Comparison of ENCODE assay signal across 8 cellular contexts in the genomic region with DNA sequence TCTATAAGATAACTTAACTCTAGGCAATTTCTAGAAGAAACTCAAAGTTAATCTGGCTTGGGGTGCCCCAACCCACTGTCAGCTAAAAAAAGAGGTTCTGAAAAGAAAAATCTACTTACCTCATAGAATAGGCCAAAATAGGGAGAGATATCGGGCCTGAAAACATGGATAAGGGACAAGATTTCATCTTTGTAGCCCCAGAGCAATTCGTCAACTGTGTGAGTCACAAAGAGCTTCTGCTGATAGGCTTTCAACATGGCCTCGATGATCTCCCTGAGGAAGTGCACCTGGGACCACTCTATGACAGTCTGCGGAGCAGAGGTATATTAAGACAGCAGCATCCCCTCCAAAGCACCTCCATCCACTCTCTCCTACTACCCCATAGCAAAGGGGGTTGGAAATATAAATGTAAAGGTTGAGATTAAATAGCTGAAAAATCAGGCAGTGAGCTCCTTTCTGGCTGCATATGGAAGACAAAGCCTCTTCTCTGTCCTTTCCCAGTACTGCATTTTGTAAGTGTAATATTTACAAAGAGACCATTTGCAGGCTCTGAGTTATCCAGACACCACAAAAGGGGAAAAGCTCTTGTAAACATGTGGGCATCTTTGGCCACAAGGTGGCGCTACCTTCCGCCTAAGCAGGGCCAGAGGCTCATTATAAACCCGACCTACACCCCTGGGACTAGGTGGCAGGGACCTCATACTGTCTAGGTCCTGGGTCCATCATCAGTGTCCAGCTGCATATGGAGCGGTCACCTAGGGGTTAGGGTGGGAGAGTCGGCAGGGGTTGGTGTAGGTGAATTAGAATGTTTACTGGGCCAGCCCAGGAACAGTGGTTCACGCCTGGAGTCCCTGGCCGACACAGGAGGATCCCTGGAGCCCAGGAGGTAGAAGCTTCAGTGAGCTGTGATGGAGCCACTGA. TPM values are rescaled to one million over a fixed set of nuclear protein-coding genes. Genes with fewer than 3 reads are reported as not detected.
A peak's percentile ranks its signal among the peaks of the same experiment; 100 is the strongest.
DNase-seq lines count a peak whose midpoint lies in the region; ATAC-seq and TF ChIP-seq lines count a peak whose summit lies in the region.

No MANE protein-coding gene starts in this region.

- ATAC-seq in GM23338: peak; percentile 100
- peak; percentile 89 for ATAC-seq in activated T-helper 17 cell treated with anti-CD3 and anti-CD28 coated beads, Interleukin-2, amount 50 U/mL, for 72 hours (replicated peaks)
- peak; percentile 62 for ATAC-seq in omental fat pad (ENCODE audit: low FRiP score)

- H4K20me1 ChIP-seq in GM23338 (replicated peaks; ENCODE audit: insufficient read depth): no peaks in the 10 kb centered on the region

- DNase-seq in EH (ENCODE audit: low read depth) (peak; percentile 81), GM23338 (ENCODE audit: low spot score) (peak; percentile 95), M059J (ENCODE audit: low read depth) (peak; percentile 62), SHP77 (lab: John Stamatoyannopoulos, UW) (peak; percentile 72 to 75), foreskin melanocyte (peak; percentile 69), omental fat pad (ENCODE audit: low spot score) (peak; percentile 94)

- H3K79me2 ChIP-seq in GM23338 (replicated peaks; ENCODE audit: insufficient read depth): no peaks in the 10 kb centered on the region

- H3K4me2 ChIP-seq in GM23338: no peak overlapping the region

- H3K36me3 Mint-ChIP-seq in GM23338 (ENCODE audit: low read depth): no peaks in the 10 kb centered on the region
- peaks cover 22% of the 10 kb centered on the region for H3K36me3 Mint-ChIP-seq in activated T-helper 17 cell treated with anti-CD3 and anti-CD28 coated beads, Interleukin-2, amount 50 U/mL, for 72 hours (ENCODE audit: low read depth)

- H3K4me1 ChIP-seq in GM23338 (ENCODE audit: insufficient read depth): no peaks in the 10 kb centered on the region

- no peak overlapping the region for H3K4me3 ChIP-seq in GM23338

- H3K27ac ChIP-seq in GM23338 (ENCODE audit: low read depth) (no peak overlapping the region), temporal lobe (ENCODE audit: low read depth, low read length) (peak overlapping the region; percentile 89)

- H3K4me3 Mint-ChIP-seq in GM23338: no peak overlapping the region
- no peak overlapping the region for H3K4me3 Mint-ChIP-seq in activated T-helper 17 cell treated with anti-CD3 and anti-CD28 coated beads, Interleukin-2, amount 50 U/mL, for 72 hours

- H2AFZ ChIP-seq in GM23338: no peak overlapping the region

- no peaks in the 10 kb centered on the region for H3K36me3 ChIP-seq in GM23338 (ENCODE audit: insufficient read depth)

- no peaks in the 10 kb centered on the region for H3K27me3 ChIP-seq in GM23338 (ENCODE audit: insufficient read depth)

- 0 out of 2 replicates have a peak, but pooled peaks cover 1% of the 10 kb centered on the region for H3F3A ChIP-seq in GM23338 (replicated peaks; ENCODE audit: low read depth)

- H3K4me1 Mint-ChIP-seq in GM23338: no peaks in the 10 kb centered on the region
- H3K4me1 Mint-ChIP-seq in activated T-helper 17 cell treated with anti-CD3 and anti-CD28 coated beads, Interleukin-2, amount 50 U/mL, for 72 hours: no peaks in the 10 kb centered on the region

- H3K9me2 ChIP-seq in GM23338 (ENCODE audit: insufficient read depth): no peaks in the 10 kb centered on the region

- H3K27ac Mint-ChIP-seq in GM23338: no peak overlapping the region; the same call in 1 of the 2 replicates
- H3K27ac Mint-ChIP-seq in activated T-helper 17 cell treated with anti-CD3 and anti-CD28 coated beads, Interleukin-2, amount 50 U/mL, for 72 hours: no peak overlapping the region

- no peaks in the 10 kb centered on the region for H3K9me3 Mint-ChIP-seq in GM23338
- H3K9me3 Mint-ChIP-seq in activated T-helper 17 cell treated with anti-CD3 and anti-CD28 coated beads, Interleukin-2, amount 50 U/mL, for 72 hours: no peaks in the 10 kb centered on the region

- no peaks in the 10 kb centered on the region for H3K27me3 Mint-ChIP-seq in GM23338 (ENCODE audit: insufficient read depth, low read depth, poor library complexity)
- H3K27me3 Mint-ChIP-seq in activated T-helper 17 cell treated with anti-CD3 and anti-CD28 coated beads, Interleukin-2, amount 50 U/mL, for 72 hours: no peaks in the 10 kb centered on the region

- peak; percentile 97 for TF ChIP-seq CTCF in GM23338 (conservative IDR thresholded peaks at IDR 0.05; ENCODE audit: low read depth in 2 of 2)
- TF ChIP-seq CTCF in omental fat pad (IDR thresholded peaks at IDR 0.05): peak in 2 of 3 donors; percentile 12 to 74

TF ChIP-seq in GM23338, 12 proteins besides CTCF, POLR2A, EP300 and RAD21 (continues in another document):
- TF ChIP-seq, protein P1, sequence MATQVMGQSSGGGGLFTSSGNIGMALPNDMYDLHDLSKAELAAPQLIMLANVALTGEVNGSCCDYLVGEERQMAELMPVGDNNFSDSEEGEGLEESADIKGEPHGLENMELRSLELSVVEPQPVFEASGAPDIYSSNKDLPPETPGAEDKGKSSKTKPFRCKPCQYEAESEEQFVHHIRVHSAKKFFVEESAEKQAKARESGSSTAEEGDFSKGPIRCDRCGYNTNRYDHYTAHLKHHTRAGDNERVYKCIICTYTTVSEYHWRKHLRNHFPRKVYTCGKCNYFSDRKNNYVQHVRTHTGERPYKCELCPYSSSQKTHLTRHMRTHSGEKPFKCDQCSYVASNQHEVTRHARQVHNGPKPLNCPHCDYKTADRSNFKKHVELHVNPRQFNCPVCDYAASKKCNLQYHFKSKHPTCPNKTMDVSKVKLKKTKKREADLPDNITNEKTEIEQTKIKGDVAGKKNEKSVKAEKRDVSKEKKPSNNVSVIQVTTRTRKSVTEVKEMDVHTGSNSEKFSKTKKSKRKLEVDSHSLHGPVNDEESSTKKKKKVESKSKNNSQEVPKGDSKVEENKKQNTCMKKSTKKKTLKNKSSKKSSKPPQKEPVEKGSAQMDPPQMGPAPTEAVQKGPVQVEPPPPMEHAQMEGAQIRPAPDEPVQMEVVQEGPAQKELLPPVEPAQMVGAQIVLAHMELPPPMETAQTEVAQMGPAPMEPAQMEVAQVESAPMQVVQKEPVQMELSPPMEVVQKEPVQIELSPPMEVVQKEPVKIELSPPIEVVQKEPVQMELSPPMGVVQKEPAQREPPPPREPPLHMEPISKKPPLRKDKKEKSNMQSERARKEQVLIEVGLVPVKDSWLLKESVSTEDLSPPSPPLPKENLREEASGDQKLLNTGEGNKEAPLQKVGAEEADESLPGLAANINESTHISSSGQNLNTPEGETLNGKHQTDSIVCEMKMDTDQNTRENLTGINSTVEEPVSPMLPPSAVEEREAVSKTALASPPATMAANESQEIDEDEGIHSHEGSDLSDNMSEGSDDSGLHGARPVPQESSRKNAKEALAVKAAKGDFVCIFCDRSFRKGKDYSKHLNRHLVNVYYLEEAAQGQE (IDR thresholded peaks at IDR 0.05; ENCODE audit: unreplicated experiment): no peak
- TF ChIP-seq EZH2phosphoT487 (IDR thresholded peaks at IDR 0.05; ENCODE audit: unreplicated experiment): no peak
- TF ChIP-seq STAT1 (IDR thresholded peaks at IDR 0.05; ENCODE audit: unreplicated experiment): no peak
- TF ChIP-seq NANOG (IDR thresholded peaks at IDR 0.05; ENCODE audit: borderline replicate concordance): no peak
- no peak for TF ChIP-seq POLR2AphosphoS5 (IDR thresholded peaks at IDR 0.05; ENCODE audit: low read depth)
- TF ChIP-seq EZH2 (IDR thresholded peaks at IDR 0.05; ENCODE audit: low read depth, unreplicated experiment): no peak
- TF ChIP-seq CREB1 (CRISPR knock-in tag; IDR thresholded peaks at IDR 0.05; ENCODE audit: low read depth): no peak
- TF ChIP-seq ETS1 (IDR thresholded peaks at IDR 0.05): no peak

RNA-seq across cellular contexts. Expression of gene NUP54, which starts 31.5 kb away (rescaled TPM):
- 117 and 118 TPM in 2 replicates for total RNA-seq in GM23338 (2014; rRNA removed; shearing (Covaris generic))
- 86.6 and 97.8 TPM in 2 replicates for polyA plus RNA-seq in GM23338 (2016; fragmentation: Nextera tagmentation; extraction: Ambion mirVana)
- total RNA-seq in M059J (2014; rRNA removed; shearing (Covaris generic)): 55.4 and 59.2 TPM in 2 replicates
- 10 to 100 TPM; 58.1 to 73.7 TPM for total RNA-seq in activated T-helper 17 cell treated with anti-CD3 and anti-CD28 coated beads, Interleukin-2, amount 50 U/mL, for 72 hours
- 10 to 100 TPM; 36.0 to 50.1 (median 39.3) TPM for total RNA-seq in omental fat pad
- total RNA-seq in temporal lobe: 81.1 TPM

RNA-seq across cellular contexts. Expression of gene SCARB2, which starts 34.0 kb away (rescaled TPM):
- 40.8 and 41.0 TPM in 2 replicates for total RNA-seq in GM23338 (2014; rRNA removed; shearing (Covaris generic))
- polyA plus RNA-seq in GM23338 (2016; fragmentation: Nextera tagmentation; extraction: Ambion mirVana): 15.4 and 17.7 TPM in 2 replicates
- total RNA-seq in M059J (2014; rRNA removed; shearing (Covaris generic)): 97.3 and 105 TPM in 2 replicates
- 10 to 100 TPM in 1 of 2 donors, 1 to 10 TPM in 1; 3.0 to 15.9 TPM for total RNA-seq in activated T-helper 17 cell treated with anti-CD3 and anti-CD28 coated beads, Interleukin-2, amount 50 U/mL, for 72 hours
- total RNA-seq in omental fat pad: 100 to 1,000 TPM; 106 to 174 (median 172) TPM
- total RNA-seq in temporal lobe: 196 TPM
